34 cellular contexts compared by ENCODE assay signal in the genomic region with DNA sequence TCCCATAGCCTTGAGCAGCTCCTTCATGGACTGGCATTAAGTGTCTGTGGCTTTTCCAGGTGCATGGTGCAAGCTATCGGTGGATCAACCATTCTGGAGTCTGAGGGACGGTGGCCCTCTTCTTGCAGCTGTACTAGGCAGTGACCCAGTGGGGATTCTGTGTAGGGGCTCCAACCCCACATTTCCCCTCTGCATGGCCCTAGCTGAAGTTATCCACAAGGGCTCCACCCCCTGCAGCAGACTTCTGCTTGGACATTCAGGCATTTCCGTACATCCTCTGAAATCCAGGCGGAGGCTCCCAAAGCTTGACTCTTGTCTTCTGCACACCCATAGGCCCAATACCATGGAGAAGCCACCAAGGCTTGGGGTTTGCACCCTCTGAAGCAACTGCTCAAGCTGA.
"Had no signal": no experiment of that assay in that cellular context is flagged by ENCODE, and none has a peak within 500 bp of the region (broad histone marks: within the 10 kb centered on the region; RNA-seq: fewer than 3 reads in every experiment).

No MANE protein-coding gene starts in this region.

- H3K27me3 ChIP-seq: adrenal gland, ascending aorta, body of pancreas, brain microvascular endothelial cell, breast epithelium, cardiac muscle cell had no signal

- H3K9me3 ChIP-seq: ascending aorta, body of pancreas had no signal

- H3K4me3 ChIP-seq: adrenal gland, ascending aorta, body of pancreas, breast epithelium, cardiac muscle cell had no signal

- ATAC-seq: activated naive CD4-positive, alpha-beta T cell treated with anti-CD3 and anti-CD28 coated beads, Interleukin-2, amount 50 U/mL, for 72 hours; activated naive CD8-positive, alpha-beta T cell treated with anti-CD3 and anti-CD28 coated beads, Interleukin-2, amount 50 U/mL, for 24 hours; activated T-cell treated with anti-CD3 and anti-CD28 coated beads, Interleukin-2, amount 50 U/mL, for 4 hours; activated T-cell treated with anti-CD3 and anti-CD28 coated beads, Interleukin-2, amount 50 U/mL, for 72 hours; activated T-helper 17 cell treated with anti-CD3 and anti-CD28 coated beads, Interleukin-2, amount 50 U/mL, for 72 hours; body of pancreas had no signal

- DNase-seq: activated effector memory CD4-positive, alpha-beta T cell treated with anti-CD3 and anti-CD28 coated beads, Interleukin-2, amount 50 U/mL, for 16 hours; activated effector memory CD4-positive, alpha-beta T cell treated with Interleukin-2 at 50 U/mL for 16 hours; activated gamma-delta T cell; activated gamma-delta T cell treated with Interleukin-2 at 50 U/mL for 16 hours; activated naive CD4-positive, alpha-beta T cell; activated naive CD4-positive, alpha-beta T cell treated with anti-CD3 and anti-CD28 coated beads for 36 hours; activated naive CD4-positive, alpha-beta T cell treated with anti-CD3 and anti-CD28 coated beads, Interleukin-2, amount 10 ng/mL, durations not matched to agents 7 days and 5 days; activated naive CD4-positive, alpha-beta T cell treated with anti-CD3 and anti-CD28 coated beads, Interleukin-2, amount 50 U/mL, for 16 hours; activated naive CD4-positive, alpha-beta T cell treated with Interleukin-2 at 50 U/mL for 16 hours; activated naive CD8-positive, alpha-beta T cell treated with anti-CD3 and anti-CD28 coated beads for 36 hours; activated naive CD8-positive, alpha-beta T cell treated with anti-CD3 and anti-CD28 coated beads, Interleukin-2, amount 10 ng/mL, durations not matched to agents 7 days and 5 days; activated naive CD8-positive, alpha-beta T cell treated with anti-CD3 and anti-CD28 coated beads, Interleukin-2, amount 50 U/mL, for 24 hours; activated T-cell treated with anti-CD3 and anti-CD28 coated beads, Interleukin-2, amount 50 U/mL, for 1 hour; activated T-cell treated with anti-CD3 and anti-CD28 coated beads, Interleukin-2, amount 50 U/mL, for 24 hours; activated T-cell treated with anti-CD3 and anti-CD28 coated beads, Interleukin-2, amount 50 U/mL, for 4 hours; activated T-cell treated with anti-CD3 and anti-CD28 coated beads, Interleukin-2, amount 50 U/mL, for 48 hours; activated T-cell treated with anti-CD3 and anti-CD28 coated beads, Interleukin-2, amount 50 U/mL, for 72 hours; adrenal gland; amniotic stem cell; amygdala; anterior cingulate cortex; aorta; body of pancreas; brain microvascular endothelial cell; caudate nucleus; central memory CD4-positive, alpha-beta T cell; cerebellar nuclear complex had no signal

- H3K36me3 ChIP-seq: adrenal gland, ascending aorta, brain microvascular endothelial cell, breast epithelium, cardiac muscle cell had no signal

- H3K4me1 ChIP-seq: adrenal gland, breast epithelium had no signal

- H3K27ac ChIP-seq: adrenal gland, ascending aorta, body of pancreas, brain microvascular endothelial cell, breast epithelium, cardiac muscle cell had no signal

- FAIRE-seq: astrocyte, bronchial epithelial cell had no signal
